In the genomic region with DNA sequence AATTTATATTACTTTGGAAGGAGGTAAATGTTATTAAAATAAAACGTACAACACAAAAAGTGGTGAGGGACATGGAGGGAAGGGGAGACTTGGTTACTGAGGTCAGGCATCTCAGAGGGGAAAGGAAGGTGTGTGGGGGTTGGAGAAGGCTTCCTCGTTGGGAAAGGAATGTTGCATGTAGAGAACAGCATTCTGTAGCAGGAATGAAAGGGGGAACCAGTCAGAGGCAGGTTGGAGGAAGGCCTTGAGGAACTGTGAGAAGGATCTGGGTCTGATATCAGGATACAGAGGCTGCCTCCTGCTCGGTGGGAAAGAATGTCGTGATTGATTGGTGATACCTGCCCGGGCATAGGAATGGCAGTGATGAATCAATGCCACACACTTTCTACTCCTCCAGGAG, we compare ENCODE assay signal across 23 cellular contexts.
DNase-seq lines count a peak whose midpoint lies in the region; ATAC-seq, FAIRE-seq and TF ChIP-seq lines count a peak whose summit lies in the region.
"Had no signal": no experiment of that assay in that cellular context is flagged by ENCODE, and none has a peak within 500 bp of the region (broad histone marks: within the 10 kb centered on the region; RNA-seq: fewer than 3 reads in every experiment).

No MANE protein-coding gene starts in this region.

- dilution Hi-C loops in keratinocyte (cut with MboI; ENCODE audit: extremely low pct_ligation_motif_present, low sequenced_read_pairs) = no loop called here

- H3K9me3 Mint-ChIP-seq in dendritic cell treated with granulocyte-macrophage colony-stimulating factor and Interleukin-4, amounts not matched to agents 40 ng/mL and 50 ng/mL, for 4 days = no peaks in the 10 kb centered on the region
- H3K9me3 Mint-ChIP-seq in T-helper 2 cell treated with Interferon-gamma antibody and Interleukin-4, amounts not matched to agents 5 μg/mL and 100 μg/mL, for 36 hours = no peaks in the 10 kb centered on the region

- no peak for FAIRE-seq in keratinocyte (lab: Jason Lieb, UNC)
- FAIRE-seq: A204.1, GM12891, K562 had no signal

- H4K20me1 ChIP-seq in BLaER1 (no peaks in the 10 kb centered on the region), keratinocyte (ENCODE audit: control insufficient read depth, extremely low read depth, insufficient read depth, low read length) (no peaks in the 10 kb centered on the region)

- H3K27ac Mint-ChIP-seq in dendritic cell treated with granulocyte-macrophage colony-stimulating factor and Interleukin-4, amounts not matched to agents 40 ng/mL and 50 ng/mL, for 4 days = peak overlapping the region; percentile 90
- no peak overlapping the region for H3K27ac Mint-ChIP-seq in T-helper 2 cell treated with Interferon-gamma antibody and Interleukin-4, amounts not matched to agents 5 μg/mL and 100 μg/mL, for 36 hours
- H3K27ac Mint-ChIP-seq: CD8-positive, alpha-beta memory T cell had no signal

- H3K4me2 ChIP-seq in BLaER1 (peak overlapping the region; percentile 74), keratinocyte (ENCODE audit: control insufficient read depth, extremely low read depth, insufficient read depth, low read depth, low read length) (no peak overlapping the region)

- no peak for ATAC-seq in HG03025 (IDR thresholded peaks at IDR 0.05; ENCODE audit: low FRiP score, unreplicated experiment)
- ATAC-seq: K562 had no signal

- intact Hi-C loops in dendritic cell treated with granulocyte-macrophage colony-stimulating factor and Interleukin-4, amounts not matched to agents 40 ng/mL and 50 ng/mL, for 4 days (cut with micrococcal nuclease) = loop anchor here (5.0 kb wide), 2 partner anchors 84 to 979 kb away; a partner anchor contains a TSS

- no peaks in the 10 kb centered on the region for H3K79me2 ChIP-seq in keratinocyte (ENCODE audit: control insufficient read depth, insufficient read depth, low read length)

- H3K4me1 Mint-ChIP-seq in dendritic cell treated with granulocyte-macrophage colony-stimulating factor and Interleukin-4, amounts not matched to agents 40 ng/mL and 50 ng/mL, for 4 days (ENCODE audit: low read depth) = peaks cover 56% of the 10 kb centered on the region
- no peaks in the 10 kb centered on the region for H3K4me1 Mint-ChIP-seq in T-helper 2 cell treated with Interferon-gamma antibody and Interleukin-4, amounts not matched to agents 5 μg/mL and 100 μg/mL, for 36 hours (ENCODE audit: low read depth)
- H3K4me1 Mint-ChIP-seq: CD8-positive, alpha-beta memory T cell had no signal

- no peaks in the 10 kb centered on the region for H3K27me3 ChIP-seq in BLaER1
- no peaks in the 10 kb centered on the region for H3K27me3 ChIP-seq in H7 (ENCODE audit: control insufficient read depth, insufficient read depth, low read length)
- no peaks in the 10 kb centered on the region for H3K27me3 ChIP-seq in keratinocyte (ENCODE audit: control insufficient read depth, extremely low read depth, insufficient read depth, low read length)
- H3K27me3 ChIP-seq: BE2C, Peyer's patch had no signal

- no peaks in the 10 kb centered on the region for H3K27me3 Mint-ChIP-seq in dendritic cell treated with granulocyte-macrophage colony-stimulating factor and Interleukin-4, amounts not matched to agents 40 ng/mL and 50 ng/mL, for 4 days
- H3K27me3 Mint-ChIP-seq in T-helper 2 cell treated with Interferon-gamma antibody and Interleukin-4, amounts not matched to agents 5 μg/mL and 100 μg/mL, for 36 hours (ENCODE audit: low read depth) = peaks cover 2% of the 10 kb centered on the region

- H3K36me3 ChIP-seq in BLaER1 (no peaks in the 10 kb centered on the region), H7 (replicated peaks; ENCODE audit: control insufficient read depth, insufficient read depth, low read length) (no peaks in the 10 kb centered on the region), keratinocyte (ENCODE audit: control insufficient read depth in 2 of 2, extremely low read depth in 1 of 2, insufficient read depth in 2 of 2, low read length in 2 of 2) (no peaks in the 10 kb centered on the region)
- H3K36me3 ChIP-seq: BE2C, Peyer's patch had no signal

- H3K9ac ChIP-seq in BLaER1 = no peak overlapping the region
- no peak overlapping the region for H3K9ac ChIP-seq in keratinocyte (ENCODE audit: control insufficient read depth, extremely low read depth, insufficient read depth, low read length)

- no peak for TF ChIP-seq CTCF in keratinocyte (optimal IDR thresholded peaks at IDR 0.05 in 1 of 3, IDR thresholded peaks at IDR 0.05 in 1 of 3, conservative IDR thresholded peaks at IDR 0.05 in 1 of 3; ENCODE audit: extremely low read depth in 1 of 3, insufficient read depth in 2 of 3, low read length in 3 of 3)

- H3K9me1 ChIP-seq in keratinocyte (ENCODE audit: control insufficient read depth, extremely low read depth, insufficient read depth, low read length) = no peaks in the 10 kb centered on the region

- no peak overlapping the region for H3K4me3 Mint-ChIP-seq in dendritic cell treated with granulocyte-macrophage colony-stimulating factor and Interleukin-4, amounts not matched to agents 40 ng/mL and 50 ng/mL, for 4 days
- no peak overlapping the region for H3K4me3 Mint-ChIP-seq in T-helper 2 cell treated with Interferon-gamma antibody and Interleukin-4, amounts not matched to agents 5 μg/mL and 100 μg/mL, for 36 hours
- H3K4me3 Mint-ChIP-seq: CD8-positive, alpha-beta memory T cell had no signal

- peak overlapping the region; percentile 29 for H2AFZ ChIP-seq in keratinocyte (ENCODE audit: control insufficient read depth, low read length)

- H3K4me1 ChIP-seq in BLaER1 (peaks cover 60% of the 10 kb centered on the region), keratinocyte (ENCODE audit: control insufficient read depth, extremely low read depth, insufficient read depth, low read length) (no peaks in the 10 kb centered on the region)
- H3K4me1 ChIP-seq: Peyer's patch had no signal

- H3K27ac ChIP-seq in BLaER1 (peak overlapping the region; percentile 66), keratinocyte (ENCODE audit: control insufficient read depth, insufficient read depth, low read length) (no peak overlapping the region)
- H3K27ac ChIP-seq: Peyer's patch, SK-N-MC had no signal

- H3K9me3 ChIP-seq in BLaER1 (0 out of 2 replicates have a peak, but pooled peaks cover 5% of the 10 kb centered on the region), keratinocyte (ENCODE audit: control insufficient read depth, low read depth, low read length) (no peaks in the 10 kb centered on the region)
- H3K9me3 ChIP-seq: BE2C had no signal

- H3K36me3 Mint-ChIP-seq in dendritic cell treated with granulocyte-macrophage colony-stimulating factor and Interleukin-4, amounts not matched to agents 40 ng/mL and 50 ng/mL, for 4 days (ENCODE audit: low read depth) = no peaks in the 10 kb centered on the region
- H3K36me3 Mint-ChIP-seq in T-helper 2 cell treated with Interferon-gamma antibody and Interleukin-4, amounts not matched to agents 5 μg/mL and 100 μg/mL, for 36 hours (ENCODE audit: low read depth) = no peaks in the 10 kb centered on the region
- H3K36me3 Mint-ChIP-seq: CD8-positive, alpha-beta memory T cell had no signal

- H3K4me3 ChIP-seq in BLaER1 (no peak overlapping the region), H7 (ENCODE audit: insufficient read depth, low read depth, low read length) (no peak overlapping the region), keratinocyte (ENCODE audit: control insufficient read depth in 2 of 3, extremely low read depth in 1 of 3, insufficient read depth in 2 of 3, low read depth in 1 of 3, low read length in 3 of 3) (no peak overlapping the region)
- H3K4me3 ChIP-seq: K562, Peyer's patch, SK-N-MC had no signal

- peak; percentile 44 for DNase-seq in H7
- no peak for DNase-seq in keratinocyte (ENCODE audit: low read depth, low spot score)
- DNase-seq in T-helper 2 cell treated with Interferon-gamma antibody and Interleukin-4, amounts not matched to agents 5 μg/mL and 100 μg/mL, for 36 hours (ENCODE audit: low spot score) = no peak
- DNase-seq in dermis blood vessel endothelial cell = no peak
- no peak for DNase-seq in activated CD4-positive, alpha-beta T cell treated with anti-CD3 and anti-CD28 coated beads for 48 hours
- DNase-seq: BE2C; CD8-positive, alpha-beta memory T cell; DMS53; EL; HCEC 1CT; NCI-H1105 treated with DMSO at 0.1 percent for 48 hours; NCI-H1694; NCI-H2081 treated with DMSO at 0.1 percent for 48 hours; NCI-H446 treated with DMSO at 0.1 percent for 48 hours; NCI-H69; Peyer's patch had no signal
